Comparison of ENCODE assay signal across 28 cellular contexts in genomic region chr5:156883316-156883875, GRCh38. TPM values are rescaled to one million over a fixed set of nuclear protein-coding genes. Genes with fewer than 3 reads are reported as not detected.
A peak's percentile ranks its signal among the peaks of the same experiment; 100 is the strongest.
DNase-seq lines count a peak whose midpoint lies in the region; ATAC-seq, FAIRE-seq and TF ChIP-seq lines count a peak whose summit lies in the region.
"Had no signal": no experiment of that assay in that cellular context is flagged by ENCODE, and none has a peak within 500 bp of the region (broad histone marks: within the 10 kb centered on the region; RNA-seq: fewer than 3 reads in every experiment).

No MANE protein-coding gene starts in this region.

- CTCF ChIA-PET in MCF 10A (lab: Yijun Ruan, JAX), result no interaction called here

- no peaks in the 10 kb centered on the region for H3K9me3 Mint-ChIP-seq in MCF 10A (ENCODE audit: unreplicated experiment)
- H3K9me3 Mint-ChIP-seq: activated B cell treated with CpG ODN at 0.5 μM for 24 hours; dendritic cell treated with granulocyte-macrophage colony-stimulating factor and Interleukin-4, amounts not matched to agents 40 ng/mL and 50 ng/mL, for 4 days; stimulated activated naive CD8-positive, alpha-beta T cell treated with anti-CD3 and anti-CD28 coated beads, Interleukin-15, amount 100 ng/mL, for 72 hours; T-helper 2 cell treated with Interferon-gamma antibody and Interleukin-4, amounts not matched to agents 5 μg/mL and 100 μg/mL, for 36 hours had no signal

- intact Hi-C loops in MCF 10A (cut with micrococcal nuclease), result no loop called here

- DNase-seq in frontal cortex (ENCODE audit: low spot score in 2 of 2) (no peak), T-helper 2 cell (no peak), MCF 10A (ENCODE audit: unreplicated experiment) (no peak)
- DNase-seq: activated B cell treated with CpG ODN at 0.5 μM for 24 hours; activated CD4-positive, alpha-beta T cell treated with anti-CD3 and anti-CD28 coated beads, Interleukin-2, amount 50 U/mL, for 48 hours; activated gamma-delta T cell treated with Interleukin-2 at 50 U/mL for 16 hours; EL; head of caudate nucleus; IMR-90; left cardiac atrium; mesenchymal stem cell; MG63; NCI-H187 treated with DMSO at 0.1 percent for 48 hours; NCI-H524 treated with DMSO at 0.1 percent for 48 hours; retina; SJCRH30; stimulated activated CD4-positive, alpha-beta T cell treated with anti-CD3 and anti-CD28 coated beads, Interleukin-4, amount 100 ng/mL, for 1 hour; stimulated activated naive CD8-positive, alpha-beta T cell treated with anti-CD3 and anti-CD28 coated beads, Interleukin-15, amount 100 ng/mL, for 72 hours; upper lobe of left lung had no signal

- no peaks in the 10 kb centered on the region for H3K27me3 Mint-ChIP-seq in MCF 10A (ENCODE audit: insufficient read depth, unreplicated experiment)
- H3K27me3 Mint-ChIP-seq: dendritic cell treated with granulocyte-macrophage colony-stimulating factor and Interleukin-4, amounts not matched to agents 40 ng/mL and 50 ng/mL, for 4 days had no signal

- no peak overlapping the region for H3K4me3 Mint-ChIP-seq in MCF 10A (ENCODE audit: unreplicated experiment)
- H3K4me3 Mint-ChIP-seq: activated B cell treated with CpG ODN at 0.5 μM for 24 hours; dendritic cell treated with granulocyte-macrophage colony-stimulating factor and Interleukin-4, amounts not matched to agents 40 ng/mL and 50 ng/mL, for 4 days; stimulated activated naive CD8-positive, alpha-beta T cell treated with anti-CD3 and anti-CD28 coated beads, Interleukin-15, amount 100 ng/mL, for 72 hours; T-helper 2 cell treated with Interferon-gamma antibody and Interleukin-4, amounts not matched to agents 5 μg/mL and 100 μg/mL, for 36 hours had no signal

- TF ChIP-seq CTCF in MCF 10A (IDR thresholded peaks at IDR 0.05; ENCODE audit: unreplicated experiment), result no peak

- H3K36me3 Mint-ChIP-seq in MCF 10A (ENCODE audit: insufficient read depth, unreplicated experiment), result no peaks in the 10 kb centered on the region

- ATAC-seq in GM18511 (IDR thresholded peaks at IDR 0.05; ENCODE audit: unreplicated experiment) (peak; percentile 34), GM19463 (IDR thresholded peaks at IDR 0.05; ENCODE audit: unreplicated experiment) (peak; percentile 39), HG03432 (IDR thresholded peaks at IDR 0.05; ENCODE audit: unreplicated experiment) (peak; percentile 21)
- ATAC-seq: HCT116; left cardiac atrium; stimulated activated naive CD8-positive, alpha-beta T cell treated with anti-CD3 and anti-CD28 coated beads, Interleukin-15, amount 100 ng/mL, for 72 hours had no signal

- no peak for FAIRE-seq in frontal cortex (lab: Jason Lieb, UNC)
- FAIRE-seq: bronchial epithelial cell had no signal

- POLR2A ChIA-PET in MCF 10A (lab: Yijun Ruan, JAX), result no interaction called here

- TF ChIP-seq POLR2A in Raji (IDR thresholded peaks at IDR 0.05; ENCODE audit: insufficient read depth, low read depth, low read length), result peak; percentile 29; the same call in 1 of the 2 replicates

- H3K27ac Mint-ChIP-seq in MCF 10A (ENCODE audit: low read depth, unreplicated experiment), result no peak overlapping the region
- H3K27ac Mint-ChIP-seq: activated B cell treated with CpG ODN at 0.5 μM for 24 hours; dendritic cell treated with granulocyte-macrophage colony-stimulating factor and Interleukin-4, amounts not matched to agents 40 ng/mL and 50 ng/mL, for 4 days; stimulated activated naive CD8-positive, alpha-beta T cell treated with anti-CD3 and anti-CD28 coated beads, Interleukin-15, amount 100 ng/mL, for 72 hours; T-helper 2 cell treated with Interferon-gamma antibody and Interleukin-4, amounts not matched to agents 5 μg/mL and 100 μg/mL, for 36 hours had no signal

- H3K4me1 Mint-ChIP-seq in MCF 10A (ENCODE audit: insufficient read depth, unreplicated experiment), result peaks cover 11% of the 10 kb centered on the region
- H3K4me1 Mint-ChIP-seq: stimulated activated naive CD8-positive, alpha-beta T cell treated with anti-CD3 and anti-CD28 coated beads, Interleukin-15, amount 100 ng/mL, for 72 hours had no signal

- BruUV-seq in MCF 10A (replicated peaks; lab: Mats Ljungman, UMichigan), result no TSS peak

RNA-seq across cellular contexts. Expression of gene PPP1R2B, which starts 33.3 kb away (rescaled TPM):
- total RNA-seq in frontal cortex (not detected), MCF 10A (2022) (not detected in 2 replicates)
- total RNA-seq: bronchial epithelial cell, IMR-90, left cardiac atrium, omental fat pad, SJCRH30, upper lobe of left lung had no signal
